ENCODE assay signal across 9 cellular contexts in genomic region chr14:93906341-93907329, GRCh38. TPM values are rescaled to one million over a fixed set of nuclear protein-coding genes. Genes with fewer than 3 reads are reported as not detected.
DNase-seq lines count a peak whose midpoint lies in the region; ATAC-seq and TF ChIP-seq lines count a peak whose summit lies in the region.
"Had no signal": no experiment of that assay in that cellular context is flagged by ENCODE, and none has a peak within 500 bp of the region (broad histone marks: within the 10 kb centered on the region; RNA-seq: fewer than 3 reads in every experiment).

No MANE protein-coding gene starts in this region.

- H3K27ac ChIP-seq in osteoblast (ENCODE audit: low read depth, low read length) (no peak overlapping the region), vagina (no peak overlapping the region)
- H3K27ac ChIP-seq: BLaER1 treated with 17β-estradiol and CSF1 and Interleukin-3, amounts not matched to agents 10 nM and 100 nM had no signal

- peak overlapping the region; percentile 61 for H2AFZ ChIP-seq in osteoblast (ENCODE audit: low read length)

- no peaks in the 10 kb centered on the region for H3K9me3 ChIP-seq in osteoblast (ENCODE audit: low read depth, low read length)
- no peaks in the 10 kb centered on the region for H3K9me3 ChIP-seq in vagina

- no peaks in the 10 kb centered on the region for H3K36me3 ChIP-seq in osteoblast (ENCODE audit: insufficient read depth, low read length)
- no peaks in the 10 kb centered on the region for H3K36me3 ChIP-seq in vagina
- H3K36me3 ChIP-seq: BLaER1 treated with 17β-estradiol and CSF1 and Interleukin-3, amounts not matched to agents 10 nM and 100 nM had no signal

- H3K27me3 ChIP-seq in osteoblast (ENCODE audit: insufficient read depth, low read length) (no peaks in the 10 kb centered on the region), vagina (no peaks in the 10 kb centered on the region)
- H3K27me3 ChIP-seq: BLaER1 treated with 17β-estradiol and CSF1 and Interleukin-3, amounts not matched to agents 10 nM and 100 nM had no signal

- peak; percentile 86 for ATAC-seq in HG03354 (IDR thresholded peaks at IDR 0.05; ENCODE audit: poor library complexity, severe bottlenecking, unreplicated experiment)

- TF ChIP-seq POLR2A in vagina (IDR thresholded peaks at IDR 0.05) = no peak

- peak; percentile 9 for DNase-seq in NCI-H1436 (lab: John Stamatoyannopoulos, UW)
- DNase-seq in NCI-H1436 treated with DMSO at 0.1 percent for 48 hours (lab: John Stamatoyannopoulos, UW) = no peak
- peak; percentile 14 for DNase-seq in NCI-H82 treated with DMSO at 0.1 percent for 48 hours (lab: John Stamatoyannopoulos, UW; ENCODE audit: unreplicated experiment)
- DNase-seq in activated CD8-positive, alpha-beta memory T cell treated with anti-CD3 and anti-CD28 coated beads, Interleukin-2, amount 50 U/mL, for 48 hours = peak; percentile 78
- DNase-seq in fibroblast of peridontal ligament (ENCODE audit: extremely low read depth) = peak; percentile 9
- DNase-seq in osteoblast (ENCODE audit: insufficient read length, low spot score, missing footprints) = peak; percentile 88
- DNase-seq in vagina (ENCODE audit: extremely low spot score in 2 of 2) = no peak

- no peak overlapping the region for H3K4me2 ChIP-seq in osteoblast (ENCODE audit: insufficient read depth, low read length)

- H3K4me1 ChIP-seq in osteoblast (ENCODE audit: insufficient read depth, low read length) (no peaks in the 10 kb centered on the region), vagina (no peaks in the 10 kb centered on the region)
- H3K4me1 ChIP-seq: BLaER1 treated with 17β-estradiol and CSF1 and Interleukin-3, amounts not matched to agents 10 nM and 100 nM had no signal

- H3K79me2 ChIP-seq in osteoblast (ENCODE audit: insufficient read depth, low read length) = no peaks in the 10 kb centered on the region

- no peaks in the 10 kb centered on the region for H4K20me1 ChIP-seq in osteoblast (ENCODE audit: insufficient read depth, low read length)
- H4K20me1 ChIP-seq: BLaER1 treated with 17β-estradiol and CSF1 and Interleukin-3, amounts not matched to agents 10 nM and 100 nM had no signal

- H3K4me3 ChIP-seq in osteoblast (ENCODE audit: insufficient read depth, low read length) (no peak overlapping the region), vagina (no peak overlapping the region)
- H3K4me3 ChIP-seq: BLaER1 treated with 17β-estradiol and CSF1 and Interleukin-3, amounts not matched to agents 10 nM and 100 nM had no signal

- intact Hi-C loops in vagina (cut with DNase I) = loop anchor here (10.0 kb wide), 1 partner anchor 112 kb away; no protein-coding TSS in a partner anchor

- TF ChIP-seq CTCF in osteoblast (IDR thresholded peaks at IDR 0.05; ENCODE audit: extremely low read depth, low read depth, low read length) (peak; percentile 78), vagina (IDR thresholded peaks at IDR 0.05) (peak in 2 of 3 experiments; percentile 43 to 57)

RNA-seq across cellular contexts. Expression of gene FAM181A, which starts 20.5 kb away (rescaled TPM):
- total RNA-seq in osteoblast = not detected in 2 replicates
- total RNA-seq in vagina = not detected

Comparison
In these comparisons a context has a peak if more than half of its experiments do, and no peak if none do; other contexts are left out.
1. DNase-seq: peak in NCI-H1436 (single experiment), NCI-H82 treated with DMSO at 0.1 percent for 48 hours (single experiment), activated CD8-positive, alpha-beta memory T cell treated with anti-CD3 and anti-CD28 coated beads, Interleukin-2, amount 50 U/mL, for 48 hours (single experiment), fibroblast of peridontal ligament (single experiment) and osteoblast (single experiment); none in NCI-H1436 treated with DMSO at 0.1 percent for 48 hours (single experiment) and vagina (0 of 2).